In the genomic region with DNA sequence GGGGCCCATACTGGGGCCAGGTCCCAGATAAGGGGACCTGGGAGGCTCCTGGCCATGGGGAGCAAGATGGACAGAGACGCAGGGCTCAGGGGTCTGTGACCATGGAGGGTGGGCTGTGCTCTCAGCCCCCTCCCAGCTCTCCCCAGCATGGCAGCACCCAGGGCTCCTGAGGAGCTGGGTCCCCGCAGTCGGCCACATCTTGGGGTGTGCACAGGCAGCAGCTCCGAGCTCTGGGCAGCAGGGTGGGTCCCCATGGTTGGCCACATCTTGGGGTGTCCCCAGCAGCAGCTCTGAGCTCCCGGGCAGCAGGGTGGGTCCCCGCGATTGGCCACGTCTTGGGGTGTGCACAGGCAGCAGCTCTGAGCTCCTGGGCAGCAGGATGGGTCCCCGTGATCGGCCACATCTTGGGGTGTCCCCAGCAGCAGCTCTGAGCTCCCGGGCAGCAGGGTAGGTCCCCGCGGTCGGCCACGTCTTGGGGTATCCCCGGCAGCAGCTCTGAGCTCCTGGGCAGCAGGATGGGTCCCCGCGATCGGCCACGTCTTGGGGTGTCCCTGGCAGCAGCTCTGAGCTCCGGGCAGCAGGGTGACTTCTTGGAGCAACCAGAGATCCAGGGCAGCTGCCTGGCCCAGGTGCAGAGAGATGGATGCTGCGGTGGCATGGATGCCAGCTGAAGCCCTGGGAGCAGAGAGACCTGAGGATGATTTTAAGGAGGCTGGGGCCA, we compare ENCODE assay signal across 1 cellular context.
TF ChIP-seq lines count a peak whose summit lies in the region.

No MANE protein-coding gene starts in this region.

TF ChIP-seq in HCT116, 20 proteins besides CTCF, POLR2A, EP300 and RAD21:
- no peak for TF ChIP-seq YY1 (IDR thresholded peaks at IDR 0.05; ENCODE audit: extremely low read depth, insufficient replicate concordance, low read depth, low read length)
- no peak for TF ChIP-seq JUND (IDR thresholded peaks at IDR 0.05)
- TF ChIP-seq ZNF274 (IDR thresholded peaks at IDR 0.05; ENCODE audit: low read depth, low read length), result no peak
- TF ChIP-seq TCF7L2 (IDR thresholded peaks at IDR 0.05; ENCODE audit: borderline replicate concordance, extremely low read depth, insufficient read depth, insufficient read length), result no peak
- no peak for TF ChIP-seq ZFX (IDR thresholded peaks at IDR 0.05)
- TF ChIP-seq, protein P1, sequence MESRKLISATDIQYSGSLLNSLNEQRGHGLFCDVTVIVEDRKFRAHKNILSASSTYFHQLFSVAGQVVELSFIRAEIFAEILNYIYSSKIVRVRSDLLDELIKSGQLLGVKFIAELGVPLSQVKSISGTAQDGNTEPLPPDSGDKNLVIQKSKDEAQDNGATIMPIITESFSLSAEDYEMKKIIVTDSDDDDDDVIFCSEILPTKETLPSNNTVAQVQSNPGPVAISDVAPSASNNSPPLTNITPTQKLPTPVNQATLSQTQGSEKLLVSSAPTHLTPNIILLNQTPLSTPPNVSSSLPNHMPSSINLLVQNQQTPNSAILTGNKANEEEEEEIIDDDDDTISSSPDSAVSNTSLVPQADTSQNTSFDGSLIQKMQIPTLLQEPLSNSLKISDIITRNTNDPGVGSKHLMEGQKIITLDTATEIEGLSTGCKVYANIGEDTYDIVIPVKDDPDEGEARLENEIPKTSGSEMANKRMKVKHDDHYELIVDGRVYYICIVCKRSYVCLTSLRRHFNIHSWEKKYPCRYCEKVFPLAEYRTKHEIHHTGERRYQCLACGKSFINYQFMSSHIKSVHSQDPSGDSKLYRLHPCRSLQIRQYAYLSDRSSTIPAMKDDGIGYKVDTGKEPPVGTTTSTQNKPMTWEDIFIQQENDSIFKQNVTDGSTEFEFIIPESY (IDR thresholded peaks at IDR 0.05; ENCODE audit: extremely low read depth, insufficient replicate concordance, low read length), result no peak
- no peak for TF ChIP-seq EZH2phosphoT487 (IDR thresholded peaks at IDR 0.05; ENCODE audit: borderline replicate concordance)
